ENCODE assay signal across 1 cellular context in genomic region chr7:8295638-8296361, GRCh38.
TF ChIP-seq lines count a peak whose summit lies in the region.

No MANE protein-coding gene starts in this region.

TF ChIP-seq in HepG2, 621 proteins besides CTCF, POLR2A, EP300 and RAD21 (continued from another document):
- TF ChIP-seq, protein P1, sequence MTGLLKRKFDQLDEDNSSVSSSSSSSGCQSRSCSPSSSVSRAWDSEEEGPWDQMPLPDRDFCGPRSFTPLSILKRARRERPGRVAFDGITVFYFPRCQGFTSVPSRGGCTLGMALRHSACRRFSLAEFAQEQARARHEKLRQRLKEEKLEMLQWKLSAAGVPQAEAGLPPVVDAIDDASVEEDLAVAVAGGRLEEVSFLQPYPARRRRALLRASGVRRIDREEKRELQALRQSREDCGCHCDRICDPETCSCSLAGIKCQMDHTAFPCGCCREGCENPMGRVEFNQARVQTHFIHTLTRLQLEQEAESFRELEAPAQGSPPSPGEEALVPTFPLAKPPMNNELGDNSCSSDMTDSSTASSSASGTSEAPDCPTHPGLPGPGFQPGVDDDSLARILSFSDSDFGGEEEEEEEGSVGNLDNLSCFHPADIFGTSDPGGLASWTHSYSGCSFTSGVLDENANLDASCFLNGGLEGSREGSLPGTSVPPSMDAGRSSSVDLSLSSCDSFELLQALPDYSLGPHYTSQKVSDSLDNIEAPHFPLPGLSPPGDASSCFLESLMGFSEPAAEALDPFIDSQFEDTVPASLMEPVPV (CRISPR knock-in tag; IDR thresholded peaks at IDR 0.05) = no peak
- TF ChIP-seq MAFK (conservative IDR thresholded peaks at IDR 0.05 in 1 of 2, IDR thresholded peaks at IDR 0.05 in 1 of 2; ENCODE audit: low read length in 2 of 2) = no peak
